In genomic region chr18:44579028-44579692, GRCh38 we compare ENCODE assay signal across 8 cellular contexts.
DNase-seq lines count a peak whose midpoint lies in the region; ATAC-seq and TF ChIP-seq lines count a peak whose summit lies in the region.

No MANE protein-coding gene starts in this region.

- intact Hi-C loops in activated B cell treated with CpG ODN at 0.5 μM for 24 hours (cut with micrococcal nuclease): loop anchor here (1.0 kb wide), 2 partner anchors 633 to 805 kb away; no protein-coding TSS in a partner anchor
- intact Hi-C loops in naive thymus-derived CD4-positive, alpha-beta T cell (cut with micrococcal nuclease): loop anchor here in 1 of 2 donors (2.0 kb wide), 1 partner anchor 806 kb away; no protein-coding TSS in a partner anchor

- no peak overlapping the region for H3K27ac Mint-ChIP-seq in activated B cell treated with CpG ODN at 0.5 μM for 24 hours
- no peak overlapping the region for H3K27ac Mint-ChIP-seq in activated T-helper 17 cell treated with anti-CD3 and anti-CD28 coated beads, Interleukin-2, amount 50 U/mL, for 72 hours
- H3K27ac Mint-ChIP-seq in naive thymus-derived CD4-positive, alpha-beta T cell: no peak overlapping the region

- POLR2A ChIA-PET in activated B cell treated with CpG ODN at 0.5 μM for 24 hours (lab: Charles Lee): no interaction called here
- POLR2A ChIA-PET in naive thymus-derived CD4-positive, alpha-beta T cell (lab: Charles Lee): no interaction called here

- CTCF ChIA-PET in activated B cell treated with CpG ODN at 0.5 μM for 24 hours (lab: Charles Lee): interaction anchor here (0.9 to 1.7 kb wide), 2 partner anchors 17 to 633 kb away, joined by 3 to 5 read pairs; no protein-coding TSS in a partner anchor
- CTCF ChIA-PET in naive thymus-derived CD4-positive, alpha-beta T cell (lab: Charles Lee): no interaction called here

- H3K9me3 Mint-ChIP-seq in activated B cell treated with CpG ODN at 0.5 μM for 24 hours: no peaks in the 10 kb centered on the region
- H3K9me3 Mint-ChIP-seq in activated T-helper 17 cell treated with anti-CD3 and anti-CD28 coated beads, Interleukin-2, amount 50 U/mL, for 72 hours: no peaks in the 10 kb centered on the region
- peaks cover 0 to 2% (median 0%) of the 10 kb centered on the region in 11 donors for H3K9me3 Mint-ChIP-seq in naive thymus-derived CD4-positive, alpha-beta T cell

- H3K36me3 Mint-ChIP-seq in activated B cell treated with CpG ODN at 0.5 μM for 24 hours (ENCODE audit: low read depth): no peaks in the 10 kb centered on the region
- H3K36me3 Mint-ChIP-seq in activated T-helper 17 cell treated with anti-CD3 and anti-CD28 coated beads, Interleukin-2, amount 50 U/mL, for 72 hours (ENCODE audit: low read depth): no peaks in the 10 kb centered on the region
- no peaks in the 10 kb centered on the region for H3K36me3 Mint-ChIP-seq in naive thymus-derived CD4-positive, alpha-beta T cell

- no peak overlapping the region for H3K4me3 ChIP-seq in naive thymus-derived CD4-positive, alpha-beta T cell (ENCODE audit: low read length)

- H3K27me3 Mint-ChIP-seq in activated B cell treated with CpG ODN at 0.5 μM for 24 hours: no peaks in the 10 kb centered on the region
- H3K27me3 Mint-ChIP-seq in activated T-helper 17 cell treated with anti-CD3 and anti-CD28 coated beads, Interleukin-2, amount 50 U/mL, for 72 hours: peaks cover 8% of the 10 kb centered on the region
- peaks cover 0 to 5% (median 0%) of the 10 kb centered on the region in 5 donors for H3K27me3 Mint-ChIP-seq in naive thymus-derived CD4-positive, alpha-beta T cell

- H3K9me3 ChIP-seq in naive thymus-derived CD4-positive, alpha-beta T cell (ENCODE audit: control insufficient read depth in 2 of 3, low read length in 3 of 3): no peaks in the 10 kb centered on the region

- TF ChIP-seq CTCF in activated B cell treated with CpG ODN at 0.5 μM for 24 hours (IDR thresholded peaks at IDR 0.05): peak; percentile 39

- H3K4me1 ChIP-seq in naive thymus-derived CD4-positive, alpha-beta T cell (ENCODE audit: control insufficient read depth in 2 of 2, insufficient read depth in 2 of 2, low read length in 2 of 2): no peaks in the 10 kb centered on the region

- H3K27ac ChIP-seq in naive thymus-derived CD4-positive, alpha-beta T cell (ENCODE audit: low read depth, low read length): no peak overlapping the region

- no peaks in the 10 kb centered on the region for H3K27me3 ChIP-seq in naive thymus-derived CD4-positive, alpha-beta T cell (ENCODE audit: control insufficient read depth in 2 of 2, insufficient read depth in 2 of 2, low read length in 2 of 2)

- no peaks in the 10 kb centered on the region for H3K36me3 ChIP-seq in naive thymus-derived CD4-positive, alpha-beta T cell (ENCODE audit: control insufficient read depth in 2 of 3, insufficient read depth in 3 of 3, low read length in 3 of 3)

- H3K4me1 Mint-ChIP-seq in activated B cell treated with CpG ODN at 0.5 μM for 24 hours: peaks cover 20% of the 10 kb centered on the region
- no peaks in the 10 kb centered on the region for H3K4me1 Mint-ChIP-seq in activated T-helper 17 cell treated with anti-CD3 and anti-CD28 coated beads, Interleukin-2, amount 50 U/mL, for 72 hours
- peaks cover 0 to 7% (median 0%) of the 10 kb centered on the region in 7 donors for H3K4me1 Mint-ChIP-seq in naive thymus-derived CD4-positive, alpha-beta T cell

- ATAC-seq in HG03520 (IDR thresholded peaks at IDR 0.05; ENCODE audit: unreplicated experiment) (peak; percentile 73), activated B cell treated with CpG ODN at 0.5 μM for 24 hours (ENCODE audit: low read depth) (no peak), HG02981 (IDR thresholded peaks at IDR 0.05; ENCODE audit: unreplicated experiment) (no peak)
- no peak for ATAC-seq in activated T-helper 17 cell treated with anti-CD3 and anti-CD28 coated beads, Interleukin-2, amount 50 U/mL, for 72 hours (replicated peaks)
- no peak for ATAC-seq in naive thymus-derived CD4-positive, alpha-beta T cell

- H3K4me3 Mint-ChIP-seq in activated B cell treated with CpG ODN at 0.5 μM for 24 hours: no peak overlapping the region
- no peak overlapping the region for H3K4me3 Mint-ChIP-seq in activated T-helper 17 cell treated with anti-CD3 and anti-CD28 coated beads, Interleukin-2, amount 50 U/mL, for 72 hours
- no peak overlapping the region for H3K4me3 Mint-ChIP-seq in naive thymus-derived CD4-positive, alpha-beta T cell

- peak; percentile 38 for DNase-seq in NCI-H146 (lab: John Stamatoyannopoulos, UW)
- no peak for DNase-seq in NCI-H146 treated with DMSO at 0.1 percent for 48 hours (lab: John Stamatoyannopoulos, UW; ENCODE audit: unreplicated experiment)
- no peak for DNase-seq in activated B cell treated with CpG ODN at 0.5 μM for 24 hours
- DNase-seq in lung microvascular endothelial cell (ENCODE audit: low read depth in 2 of 2): peak; percentile 19 to 29
- no peak for DNase-seq in naive thymus-derived CD4-positive, alpha-beta T cell

Comparison
In these comparisons a context has a peak if more than half of its experiments do, and no peak if none do; other contexts are left out.
1. DNase-seq: peak in NCI-H146 (single experiment) and lung microvascular endothelial cell (2 of 2); none in NCI-H146 treated with DMSO at 0.1 percent for 48 hours (single experiment), activated B cell treated with CpG ODN at 0.5 μM for 24 hours (single experiment) and naive thymus-derived CD4-positive, alpha-beta T cell (0 of 9).